Comparison of ENCODE assay signal across 1 cellular context in genomic region chr12:75892779-75893408, GRCh38.
A peak's percentile ranks its signal among the peaks of the same experiment; 100 is the strongest.
TF ChIP-seq lines count a peak whose summit lies in the region.

No MANE protein-coding gene starts in this region.

TF ChIP-seq in K562, 482 proteins besides CTCF, POLR2A, EP300 and RAD21 (continued from another document and continues in another):
- TF ChIP-seq, protein P1, sequence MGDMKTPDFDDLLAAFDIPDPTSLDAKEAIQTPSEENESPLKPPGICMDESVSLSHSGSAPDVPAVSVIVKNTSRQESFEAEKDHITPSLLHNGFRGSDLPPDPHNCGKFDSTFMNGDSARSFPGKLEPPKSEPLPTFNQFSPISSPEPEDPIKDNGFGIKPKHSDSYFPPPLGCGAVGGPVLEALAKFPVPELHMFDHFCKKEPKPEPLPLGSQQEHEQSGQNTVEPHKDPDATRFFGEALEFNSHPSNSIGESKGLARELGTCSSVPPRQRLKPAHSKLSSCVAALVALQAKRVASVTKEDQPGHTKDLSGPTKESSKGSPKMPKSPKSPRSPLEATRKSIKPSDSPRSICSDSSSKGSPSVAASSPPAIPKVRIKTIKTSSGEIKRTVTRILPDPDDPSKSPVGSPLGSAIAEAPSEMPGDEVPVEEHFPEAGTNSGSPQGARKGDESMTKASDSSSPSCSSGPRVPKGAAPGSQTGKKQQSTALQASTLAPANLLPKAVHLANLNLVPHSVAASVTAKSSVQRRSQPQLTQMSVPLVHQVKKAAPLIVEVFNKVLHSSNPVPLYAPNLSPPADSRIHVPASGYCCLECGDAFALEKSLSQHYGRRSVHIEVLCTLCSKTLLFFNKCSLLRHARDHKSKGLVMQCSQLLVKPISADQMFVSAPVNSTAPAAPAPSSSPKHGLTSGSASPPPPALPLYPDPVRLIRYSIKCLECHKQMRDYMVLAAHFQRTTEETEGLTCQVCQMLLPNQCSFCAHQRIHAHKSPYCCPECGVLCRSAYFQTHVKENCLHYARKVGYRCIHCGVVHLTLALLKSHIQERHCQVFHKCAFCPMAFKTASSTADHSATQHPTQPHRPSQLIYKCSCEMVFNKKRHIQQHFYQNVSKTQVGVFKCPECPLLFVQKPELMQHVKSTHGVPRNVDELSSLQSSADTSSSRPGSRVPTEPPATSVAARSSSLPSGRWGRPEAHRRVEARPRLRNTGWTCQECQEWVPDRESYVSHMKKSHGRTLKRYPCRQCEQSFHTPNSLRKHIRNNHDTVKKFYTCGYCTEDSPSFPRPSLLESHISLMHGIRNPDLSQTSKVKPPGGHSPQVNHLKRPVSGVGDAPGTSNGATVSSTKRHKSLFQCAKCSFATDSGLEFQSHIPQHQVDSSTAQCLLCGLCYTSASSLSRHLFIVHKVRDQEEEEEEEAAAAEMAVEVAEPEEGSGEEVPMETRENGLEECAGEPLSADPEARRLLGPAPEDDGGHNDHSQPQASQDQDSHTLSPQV (IDR thresholded peaks at IDR 0.05): peak; percentile 51; the same call in 1 of the 2 replicates
- peak; percentile 85; the same call in 1 of the 2 replicates for TF ChIP-seq TARDBP (IDR thresholded peaks at IDR 0.05)
- no peak for TF ChIP-seq ZBTB7A (IDR thresholded peaks at IDR 0.05; ENCODE audit: borderline replicate concordance, control insufficient read depth, low read depth, low read length)
- TF ChIP-seq MTA3 (IDR thresholded peaks at IDR 0.05; ENCODE audit: borderline replicate concordance): peak; percentile 84
- TF ChIP-seq MTA2 (IDR thresholded peaks at IDR 0.05; ENCODE audit: low read depth): peak; percentile 98
- no peak for TF ChIP-seq SRF (CRISPR knock-in tag; IDR thresholded peaks at IDR 0.05)
- peak; percentile 70; the same call in 1 of the 2 replicates for TF ChIP-seq BACH1 (tag; IDR thresholded peaks at IDR 0.05)
- no peak for TF ChIP-seq POLR2AphosphoS2 (IDR thresholded peaks at IDR 0.05; ENCODE audit: low read length)
- peak; percentile 82 for TF ChIP-seq DIDO1 (tag; IDR thresholded peaks at IDR 0.05; ENCODE audit: low read depth)
- no peak for TF ChIP-seq ZNF512 (tag; IDR thresholded peaks at IDR 0.05)
- TF ChIP-seq, protein P2, sequence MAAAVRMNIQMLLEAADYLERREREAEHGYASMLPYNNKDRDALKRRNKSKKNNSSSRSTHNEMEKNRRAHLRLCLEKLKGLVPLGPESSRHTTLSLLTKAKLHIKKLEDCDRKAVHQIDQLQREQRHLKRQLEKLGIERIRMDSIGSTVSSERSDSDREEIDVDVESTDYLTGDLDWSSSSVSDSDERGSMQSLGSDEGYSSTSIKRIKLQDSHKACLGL (CRISPR knock-in tag; IDR thresholded peaks at IDR 0.05; ENCODE audit: borderline replicate concordance, poor library complexity, severe bottlenecking): no peak
- no peak for TF ChIP-seq ZNF3 (CRISPR knock-in tag; IDR thresholded peaks at IDR 0.05)
- TF ChIP-seq, protein P3, sequence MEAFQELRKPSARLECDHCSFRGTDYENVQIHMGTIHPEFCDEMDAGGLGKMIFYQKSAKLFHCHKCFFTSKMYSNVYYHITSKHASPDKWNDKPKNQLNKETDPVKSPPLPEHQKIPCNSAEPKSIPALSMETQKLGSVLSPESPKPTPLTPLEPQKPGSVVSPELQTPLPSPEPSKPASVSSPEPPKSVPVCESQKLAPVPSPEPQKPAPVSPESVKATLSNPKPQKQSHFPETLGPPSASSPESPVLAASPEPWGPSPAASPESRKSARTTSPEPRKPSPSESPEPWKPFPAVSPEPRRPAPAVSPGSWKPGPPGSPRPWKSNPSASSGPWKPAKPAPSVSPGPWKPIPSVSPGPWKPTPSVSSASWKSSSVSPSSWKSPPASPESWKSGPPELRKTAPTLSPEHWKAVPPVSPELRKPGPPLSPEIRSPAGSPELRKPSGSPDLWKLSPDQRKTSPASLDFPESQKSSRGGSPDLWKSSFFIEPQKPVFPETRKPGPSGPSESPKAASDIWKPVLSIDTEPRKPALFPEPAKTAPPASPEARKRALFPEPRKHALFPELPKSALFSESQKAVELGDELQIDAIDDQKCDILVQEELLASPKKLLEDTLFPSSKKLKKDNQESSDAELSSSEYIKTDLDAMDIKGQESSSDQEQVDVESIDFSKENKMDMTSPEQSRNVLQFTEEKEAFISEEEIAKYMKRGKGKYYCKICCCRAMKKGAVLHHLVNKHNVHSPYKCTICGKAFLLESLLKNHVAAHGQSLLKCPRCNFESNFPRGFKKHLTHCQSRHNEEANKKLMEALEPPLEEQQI (IDR thresholded peaks at IDR 0.05): peak; percentile 94
- no peak for TF ChIP-seq RB1 (IDR thresholded peaks at IDR 0.05; ENCODE audit: low read depth)
- TF ChIP-seq KLF16 (IDR thresholded peaks at IDR 0.05): peak; percentile 99
- peak; percentile 94 for TF ChIP-seq ELF4 (CRISPR knock-in tag; IDR thresholded peaks at IDR 0.05)
- no peak for TF ChIP-seq CHD7 (IDR thresholded peaks at IDR 0.05; ENCODE audit: low read depth, low read length)
- TF ChIP-seq ZNF444 (CRISPR knock-in tag; IDR thresholded peaks at IDR 0.05): no peak
- no peak for TF ChIP-seq WHSC1 (IDR thresholded peaks at IDR 0.05; ENCODE audit: low read length)
- TF ChIP-seq HIVEP1 (CRISPR knock-in tag; IDR thresholded peaks at IDR 0.05): no peak
- no peak for TF ChIP-seq TCF7L2 (IDR thresholded peaks at IDR 0.05; ENCODE audit: low read depth, low read length)
- TF ChIP-seq KLF6 (CRISPR knock-in tag; IDR thresholded peaks at IDR 0.05; ENCODE audit: borderline replicate concordance): peak; percentile 62; the same call in 1 of the 2 replicates
- TF ChIP-seq ESRRA (IDR thresholded peaks at IDR 0.05; ENCODE audit: borderline replicate concordance, low read depth): peak; percentile 81; the same call in 1 of the 2 replicates
- no peak for TF ChIP-seq ZNF253 (CRISPR knock-in tag; conservative IDR thresholded peaks at IDR 0.05)
- TF ChIP-seq BCL6 (CRISPR knock-in tag; IDR thresholded peaks at IDR 0.05): peak; percentile 72
- no peak for TF ChIP-seq PHTF2 (CRISPR knock-in tag; IDR thresholded peaks at IDR 0.05)
- TF ChIP-seq NFYB (IDR thresholded peaks at IDR 0.05; ENCODE audit: extremely low read depth, insufficient read length): no peak
- TF ChIP-seq ZNF764 (CRISPR knock-in tag; IDR thresholded peaks at IDR 0.05; ENCODE audit: low read depth): no peak
- TF ChIP-seq PHB2 (IDR thresholded peaks at IDR 0.05; ENCODE audit: low read depth): peak; percentile 97
- TF ChIP-seq, protein P4, sequence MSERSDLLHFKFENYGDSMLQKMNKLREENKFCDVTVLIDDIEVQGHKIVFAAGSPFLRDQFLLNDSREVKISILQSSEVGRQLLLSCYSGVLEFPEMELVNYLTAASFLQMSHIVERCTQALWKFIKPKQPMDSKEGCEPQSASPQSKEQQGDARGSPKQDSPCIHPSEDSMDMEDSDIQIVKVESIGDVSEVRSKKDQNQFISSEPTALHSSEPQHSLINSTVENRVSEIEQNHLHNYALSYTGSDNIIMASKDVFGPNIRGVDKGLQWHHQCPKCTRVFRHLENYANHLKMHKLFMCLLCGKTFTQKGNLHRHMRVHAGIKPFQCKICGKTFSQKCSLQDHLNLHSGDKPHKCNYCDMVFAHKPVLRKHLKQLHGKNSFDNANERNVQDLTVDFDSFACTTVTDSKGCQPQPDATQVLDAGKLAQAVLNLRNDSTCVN (CRISPR knock-in tag; IDR thresholded peaks at IDR 0.05): no peak
- no peak for TF ChIP-seq SIRT6 (IDR thresholded peaks at IDR 0.05; ENCODE audit: low read depth, low read length)
- no peak for TF ChIP-seq FOXA1 (IDR thresholded peaks at IDR 0.05; ENCODE audit: borderline replicate concordance)
- TF ChIP-seq CREM (IDR thresholded peaks at IDR 0.05; ENCODE audit: low read depth): peak; percentile 73
- no peak for TF ChIP-seq U2AF2 (optimal IDR thresholded peaks at IDR 0.05; ENCODE audit: low read depth, low read length)
- TF ChIP-seq CREB3L1 (IDR thresholded peaks at IDR 0.05; ENCODE audit: borderline replicate concordance, low read depth): no peak; the same call in 1 of the 2 replicates
- no peak for TF ChIP-seq SRSF1 (IDR thresholded peaks at IDR 0.05; ENCODE audit: low read depth, low read length)
